ENCODE assay signal across 15 cellular contexts in the genomic region with DNA sequence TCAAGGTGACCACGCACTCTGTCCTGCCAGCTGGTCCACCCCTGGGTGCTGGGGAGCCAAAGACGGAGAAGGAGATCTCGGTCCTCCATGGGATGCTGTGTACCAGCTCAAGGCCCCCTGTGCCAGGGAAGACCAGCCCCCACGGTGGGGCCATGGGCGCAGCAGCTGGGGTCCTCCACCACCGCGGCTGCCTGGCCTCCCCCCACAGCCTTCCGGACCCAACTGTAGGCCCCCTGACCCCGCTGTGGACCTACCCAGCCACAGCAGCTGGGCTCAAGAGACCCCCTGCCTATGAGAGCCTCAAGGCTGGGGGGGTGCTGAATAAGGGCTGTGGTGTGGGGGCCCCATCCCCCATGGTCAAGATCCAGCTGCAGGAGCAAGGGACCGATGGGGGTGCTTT. TPM values are rescaled to one million over a fixed set of nuclear protein-coding genes. Genes with fewer than 3 reads are reported as not detected.
"Had no signal": no experiment of that assay in that cellular context is flagged by ENCODE, and none has a peak within 500 bp of the region (broad histone marks: within the 10 kb centered on the region; RNA-seq: fewer than 3 reads in every experiment).

No MANE protein-coding gene starts in this region.

- H3K27ac Mint-ChIP-seq: activated CD4-positive, alpha-beta T cell treated with anti-CD3 and anti-CD28 coated beads, Interleukin-2, amount 10 ng/mL, durations not matched to agents 7 days and 5 days; activated naive CD4-positive, alpha-beta T cell treated with anti-CD3 and anti-CD28 coated beads, Interleukin-2, amount 50 U/mL, for 72 hours; activated T-helper 2 cell treated with anti-CD3 and anti-CD28 coated beads, Interferon-gamma antibody, Interleukin-2, Interleukin-4, amounts not matched to agents 10 μg/mL and 5 μg/mL and 100 μg/mL, durations not matched to agents 14 hours and 24 hours and 36 hours; T-helper 1 cell treated with Interleukin-12 subunit alpha and Interleukin-12 subunit beta and Interleukin-4 antibody, amounts not matched to agents 30 μg/mL and 1 μg/mL, for 36 hours had no signal

- H3K4me3 ChIP-seq: breast epithelium, gastroesophageal sphincter, right atrium auricular region, skin epidermis had no signal

- H3K4me3 Mint-ChIP-seq: activated CD4-positive, alpha-beta T cell treated with anti-CD3 and anti-CD28 coated beads, Interleukin-2, amount 10 ng/mL, durations not matched to agents 7 days and 5 days; T-helper 1 cell treated with Interleukin-12 subunit alpha and Interleukin-12 subunit beta and Interleukin-4 antibody, amounts not matched to agents 30 μg/mL and 1 μg/mL, for 36 hours had no signal

- H3K9me3 ChIP-seq: breast epithelium, gastroesophageal sphincter, neutrophil, right atrium auricular region had no signal

- H3K36me3 ChIP-seq: breast epithelium, neutrophil, right atrium auricular region had no signal

- H3K36me3 Mint-ChIP-seq: activated naive CD4-positive, alpha-beta T cell treated with anti-CD3 and anti-CD28 coated beads, Interleukin-2, amount 50 U/mL, for 72 hours had no signal

- ATAC-seq: gastroesophageal sphincter had no signal

- H3K9me3 Mint-ChIP-seq: activated CD4-positive, alpha-beta T cell treated with anti-CD3 and anti-CD28 coated beads, Interleukin-2, amount 10 ng/mL, durations not matched to agents 7 days and 5 days; activated naive CD4-positive, alpha-beta T cell treated with anti-CD3 and anti-CD28 coated beads, Interleukin-2, amount 50 U/mL, for 72 hours; activated T-helper 2 cell treated with anti-CD3 and anti-CD28 coated beads, Interferon-gamma antibody, Interleukin-2, Interleukin-4, amounts not matched to agents 10 μg/mL and 5 μg/mL and 100 μg/mL, durations not matched to agents 14 hours and 24 hours and 36 hours; T-helper 1 cell treated with Interleukin-12 subunit alpha and Interleukin-12 subunit beta and Interleukin-4 antibody, amounts not matched to agents 30 μg/mL and 1 μg/mL, for 36 hours had no signal

- H3K27me3 ChIP-seq: breast epithelium, right atrium auricular region had no signal

- DNase-seq: activated CD4-positive, CD25-positive, alpha-beta regulatory T cell; activated T-cell treated with anti-CD3 and anti-CD28 coated beads for 4 hours; effector CD4-positive, alpha-beta T cell had no signal

- H3K27ac ChIP-seq: breast epithelium, epithelial cell of prostate, gastroesophageal sphincter, neutrophil, right atrium auricular region, skin epidermis had no signal

- H3K4me1 ChIP-seq: breast epithelium had no signal

RNA-seq across cellular contexts. Expression of a gene that starts 5.4 kb away (rescaled TPM):
- total RNA-seq: myocyte had no signal

RNA-seq across cellular contexts. Expression of a gene that starts 25.1 kb away (rescaled TPM):
- total RNA-seq: breast epithelium, right atrium auricular region, ureter had no signal
